ENCODE assay signal across 9 cellular contexts in genomic region chr1:167239257-167239656, GRCh38.
"Had no signal": no experiment of that assay in that cellular context is flagged by ENCODE, and none has a peak within 500 bp of the region (broad histone marks: within the 10 kb centered on the region; RNA-seq: fewer than 3 reads in every experiment).

No MANE protein-coding gene starts in this region.

- DNase-seq: GM23248, GOT3, H9, HCEC 1CT, HFFc6, KBM-7 had no signal

- H3K27me3 Mint-ChIP-seq: IgD-negative memory B cell had no signal

- H3K4me3 Mint-ChIP-seq: H9, HFFc6 had no signal

- H3K9me3 Mint-ChIP-seq: HFFc6, IgD-negative memory B cell had no signal

- H3K27ac Mint-ChIP-seq: HFFc6, IgD-negative memory B cell had no signal

- H3K27ac ChIP-seq: GM23248, HL-60, KMS-11 had no signal

- H3K9ac ChIP-seq: GM23248, KMS-11 had no signal

- H3K4me3 ChIP-seq: GM23248 had no signal
